Comparison of ENCODE assay signal across 2 cellular contexts in genomic region chr5:170293273-170293672, GRCh38.
TF ChIP-seq lines count a peak whose summit lies in the region.

No MANE protein-coding gene starts in this region.

TF ChIP-seq in GM12878, 131 proteins besides CTCF, POLR2A, EP300 and RAD21 (continues in another document):
- TF ChIP-seq MXI1 (IDR thresholded peaks at IDR 0.05; ENCODE audit: low read depth, low read length) (peak; percentile 65), MEF2B (IDR thresholded peaks at IDR 0.05; ENCODE audit: partially characterized antibody, poor library complexity, severe bottlenecking) (peak; percentile 97), RUNX3 (IDR thresholded peaks at IDR 0.05; ENCODE audit: low read length) (peak; percentile 98), CHD2 (IDR thresholded peaks at IDR 0.05; ENCODE audit: borderline replicate concordance, low read depth, low read length) (peak; percentile 51; the same call in 1 of the 2 replicates), ATF7 (IDR thresholded peaks at IDR 0.05; ENCODE audit: low read depth) (peak; percentile 74), CBX3 (IDR thresholded peaks at IDR 0.05; ENCODE audit: borderline replicate concordance, low read depth) (no peak), YY1 (IDR thresholded peaks at IDR 0.05; ENCODE audit: low read depth, low read length) (0 out of 2 replicates have a peak, but pooled peaks have one; percentile 23), SKIL (IDR thresholded peaks at IDR 0.05; ENCODE audit: low read depth, poor library complexity, severe bottlenecking) (peak; percentile 74), CBX5 (IDR thresholded peaks at IDR 0.05; ENCODE audit: low read depth) (no peak), PBX3 (IDR thresholded peaks at IDR 0.05; ENCODE audit: insufficient replicate concordance, low read depth, low read length) (no peak), CUX1 (IDR thresholded peaks at IDR 0.05; ENCODE audit: insufficient replicate concordance, low read depth, low read length) (peak; percentile 33), IKZF2 (IDR thresholded peaks at IDR 0.05) (peak; percentile 69 to 85; a peak in 2 of 4 replicates), EED (IDR thresholded peaks at IDR 0.05; ENCODE audit: low read depth) (peak; percentile 76; the same call in 1 of the 2 replicates), RB1 (IDR thresholded peaks at IDR 0.05; ENCODE audit: borderline replicate concordance) (peak; percentile 50; the same call in 1 of the 2 replicates), RELB (IDR thresholded peaks at IDR 0.05; ENCODE audit: low read depth) (peak; percentile 67; the same call in 1 of the 2 replicates), DPF2 (IDR thresholded peaks at IDR 0.05) (peak; percentile 77), MEF2A (IDR thresholded peaks at IDR 0.05; ENCODE audit: insufficient read depth, low read depth, low read length) (0 out of 2 replicates have a peak, but pooled peaks have one; percentile 25), HCFC1 (IDR thresholded peaks at IDR 0.05; ENCODE audit: low read length) (no peak), NFIC (IDR thresholded peaks at IDR 0.05; ENCODE audit: low read depth, low read length) (0 out of 2 replicates have a peak, but pooled peaks have one; percentile 35)

TF ChIP-seq in SK-N-SH, 30 proteins besides CTCF, POLR2A, EP300 and RAD21:
- TF ChIP-seq POLR2AphosphoS5 (IDR thresholded peaks at IDR 0.05; ENCODE audit: low read depth, low read length): no peak
- TF ChIP-seq MXI1 (IDR thresholded peaks at IDR 0.05; ENCODE audit: low read depth, low read length): no peak
- TF ChIP-seq FOXM1 (IDR thresholded peaks at IDR 0.05; ENCODE audit: low read depth): no peak
- TF ChIP-seq RXRA (IDR thresholded peaks at IDR 0.05; ENCODE audit: borderline replicate concordance, low read depth): no peak
- no peak for TF ChIP-seq GATA2 (CRISPR knock-in tag; IDR thresholded peaks at IDR 0.05)
- TF ChIP-seq YY1 (IDR thresholded peaks at IDR 0.05; ENCODE audit: low read depth): no peak
- TF ChIP-seq NFIC (IDR thresholded peaks at IDR 0.05; ENCODE audit: borderline replicate concordance): no peak
- no peak for TF ChIP-seq USF1 (IDR thresholded peaks at IDR 0.05; ENCODE audit: borderline replicate concordance, low read depth)
